14 cellular contexts compared by ENCODE assay signal in genomic region chr15:69554321-69554961, GRCh38.
DNase-seq lines count a peak whose midpoint lies in the region; ATAC-seq and TF ChIP-seq lines count a peak whose summit lies in the region.
"Had no signal": no experiment of that assay in that cellular context is flagged by ENCODE, and none has a peak within 500 bp of the region (broad histone marks: within the 10 kb centered on the region; RNA-seq: fewer than 3 reads in every experiment).

No MANE protein-coding gene starts in this region.

- intact Hi-C loops in PC-9 (cut with micrococcal nuclease; ENCODE audit: unreplicated experiment) (no loop called here), right lobe of liver (cut with DNase I) (no loop called here)

- ATAC-seq in right lobe of liver: peak in 3 of 4 donors; percentile 4 to 49 (median 34)
- no peak for ATAC-seq in HG03108 (IDR thresholded peaks at IDR 0.05; ENCODE audit: unreplicated experiment)

- DNase-seq in DMS53 (lab: John Stamatoyannopoulos, UW): peak; percentile 95
- DNase-seq in NCI-H187 treated with DMSO at 0.1 percent for 48 hours (lab: John Stamatoyannopoulos, UW): peak; percentile 82
- peak; percentile 7 to 70 for DNase-seq in PC-9
- no peak for DNase-seq in right lobe of liver
- DNase-seq in activated effector memory CD4-positive, alpha-beta T cell treated with anti-CD3 and anti-CD28 coated beads, Interleukin-2, amount 50 U/mL, for 16 hours: no peak
- no peak for DNase-seq in GM03348 (ENCODE audit: low spot score)
- no peak for DNase-seq in NCI-H2171 treated with DMSO at 0.1 percent for 48 hours (lab: John Stamatoyannopoulos, UW)
- DNase-seq: activated naive CD4-positive, alpha-beta T cell treated with Interleukin-2 at 50 U/mL for 16 hours; naive B cell; NCI-H1048; Right ventricle myocardium superior; stimulated activated CD4-positive, alpha-beta T cell treated with anti-CD3 and anti-CD28 coated beads, Interleukin-2, amount 100 ng/mL, for 24 hours; uterus had no signal

- H3K27me3 ChIP-seq in PC-9 (ENCODE audit: insufficient read depth, low read depth) (no peaks in the 10 kb centered on the region), right lobe of liver (no peaks in the 10 kb centered on the region)
- H3K27me3 ChIP-seq: uterus had no signal

- H3K9me3 ChIP-seq in PC-9 (ENCODE audit: insufficient read depth, low read depth) (peaks cover 9% of the 10 kb centered on the region), right lobe of liver (no peaks in the 10 kb centered on the region)
- H3K9me3 ChIP-seq: uterus had no signal

- H3K4me3 ChIP-seq in PC-9: no peak overlapping the region
- H3K4me3 ChIP-seq in right lobe of liver: no peak overlapping the region
- H3K4me3 ChIP-seq: uterus had no signal

- H3K36me3 ChIP-seq in PC-9 (ENCODE audit: low read depth) (no peaks in the 10 kb centered on the region), right lobe of liver (no peaks in the 10 kb centered on the region)
- H3K36me3 ChIP-seq: uterus had no signal

- TF ChIP-seq CTCF in PC-9 (conservative IDR thresholded peaks at IDR 0.05) (no peak), right lobe of liver (IDR thresholded peaks at IDR 0.05) (no peak)

- TF ChIP-seq POLR2A in right lobe of liver (IDR thresholded peaks at IDR 0.05): no peak

- H3K4me1 ChIP-seq in PC-9 (replicated peaks; ENCODE audit: insufficient read depth) (peaks cover 54% of the 10 kb centered on the region), right lobe of liver (peaks cover 0 to 58% (median 15%) of the 10 kb centered on the region in 4 donors)
- H3K4me1 ChIP-seq: uterus had no signal

- no TSS peak for BruUV-seq in PC-9 (replicated peaks; lab: Mats Ljungman, UMichigan)

- no peaks in the 10 kb centered on the region for H3K79me2 ChIP-seq in PC-9 (ENCODE audit: low read depth)

- H3K9me2 ChIP-seq in PC-9 (ENCODE audit: insufficient read depth): no peaks in the 10 kb centered on the region

- CTCF ChIA-PET in PC-9 (lab: Charles Lee): interaction anchor here (0.6 kb wide), 2 partner anchors 77 to 321 kb away, joined by 6 to 20 read pairs; no protein-coding TSS in a partner anchor

- 37% methylated on average over 5 of the region's 5 CpGs for WGBS in right lobe of liver (ENCODE audit: insufficient coverage, low coverage, low lambda C conversion rate, missing lambda C conversion rate)

- POLR2A ChIA-PET in PC-9 (lab: Charles Lee; ENCODE audit: unreplicated experiment): no interaction called here

- H3K4me2 ChIP-seq in PC-9: peak overlapping the region; percentile 15

- no peak overlapping the region for H2AFZ ChIP-seq in PC-9

- H3K27ac ChIP-seq in PC-9: peak overlapping the region; percentile 2; the same call in 1 of the 2 replicates
- peak overlapping the region in 1 of 3 donors; percentile 70 for H3K27ac ChIP-seq in right lobe of liver
- H3K27ac ChIP-seq: uterus had no signal

- H4K20me1 ChIP-seq in PC-9 (ENCODE audit: insufficient read depth): no peaks in the 10 kb centered on the region

- H3F3A ChIP-seq in PC-9 (ENCODE audit: insufficient read depth, low read depth): peaks cover 33% of the 10 kb centered on the region

Comparison
In these comparisons a context has a peak if more than half of its experiments do, and no peak if none do; other contexts are left out.
1. DNase-seq: peak in DMS53 (single experiment), NCI-H187 treated with DMSO at 0.1 percent for 48 hours (single experiment) and PC-9 (2 of 2); none in right lobe of liver (0 of 3), activated effector memory CD4-positive, alpha-beta T cell treated with anti-CD3 and anti-CD28 coated beads, Interleukin-2, amount 50 U/mL, for 16 hours (single experiment), GM03348 (single experiment) and NCI-H2171 treated with DMSO at 0.1 percent for 48 hours (single experiment).